ENCODE assay signal across 5 cellular contexts in the genomic region with DNA sequence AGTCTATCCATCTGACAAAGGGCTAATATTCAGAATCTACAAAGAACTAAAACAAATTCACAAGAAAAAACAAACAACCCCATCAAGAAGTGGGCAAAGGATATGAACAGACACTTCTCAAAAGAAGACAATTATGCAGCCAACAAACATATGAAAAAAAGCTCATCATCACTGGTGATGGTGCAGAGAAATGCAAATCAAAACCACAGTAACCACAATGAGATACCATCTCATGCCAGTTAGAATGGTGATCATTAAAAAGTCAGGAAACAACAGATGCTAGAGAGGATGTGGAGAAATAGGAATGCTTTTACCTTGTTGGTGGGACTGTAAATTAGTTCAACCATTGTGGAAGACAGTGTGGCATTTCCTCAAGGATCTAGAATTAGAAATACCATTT. TPM values are rescaled to one million over a fixed set of nuclear protein-coding genes. Genes with fewer than 3 reads are reported as not detected.
"Had no signal": no experiment of that assay in that cellular context is flagged by ENCODE, and none has a peak within 500 bp of the region (broad histone marks: within the 10 kb centered on the region; RNA-seq: fewer than 3 reads in every experiment).

No MANE protein-coding gene starts in this region.

RNA-seq across cellular contexts. Expression of a gene that starts 13.4 kb away (rescaled TPM):
- total RNA-seq: HepG2, HT1080, IMR-90, SK-MEL-5 had no signal
- polyA plus RNA-seq: HepG2, IMR-90, SK-N-SH had no signal

RNA-seq across cellular contexts. Expression of a gene that starts 38.3 kb away (rescaled TPM):
- total RNA-seq: HepG2, HT1080, IMR-90, SK-MEL-5 had no signal
- polyA plus RNA-seq: HepG2, IMR-90, SK-N-SH had no signal

RNA-seq across cellular contexts. Expression of a gene that starts 50.4 kb away (rescaled TPM):
- total RNA-seq: HepG2, HT1080, IMR-90, SK-MEL-5 had no signal
- polyA plus RNA-seq: HepG2, IMR-90, SK-N-SH had no signal

RNA-seq across cellular contexts. Expression of a gene that starts 59.2 kb away (rescaled TPM):
- total RNA-seq: HepG2, HT1080, IMR-90, SK-MEL-5 had no signal
- polyA plus RNA-seq: HepG2, IMR-90, SK-N-SH had no signal
